ENCODE assay signal across 24 cellular contexts in genomic region chr15:29151111-29151857, GRCh38.
"Had no signal": no experiment of that assay in that cellular context is flagged by ENCODE, and none has a peak within 500 bp of the region (broad histone marks: within the 10 kb centered on the region; RNA-seq: fewer than 3 reads in every experiment).

No MANE protein-coding gene starts in this region.

- H3K4me2 ChIP-seq: neural progenitor cell had no signal

- H3K4me1 ChIP-seq: neural progenitor cell, prostate gland, right atrium auricular region, sigmoid colon, testis, tibial artery had no signal

- H3K4me3 ChIP-seq: mucosa of descending colon, neural progenitor cell, prostate gland, right atrium auricular region, sigmoid colon, testis, tibial artery had no signal

- H3K27ac ChIP-seq: neural progenitor cell, prostate gland, right atrium auricular region, sigmoid colon, testis, tibial artery had no signal

- FAIRE-seq: endometrium, frontal cortex, kidney, urothelium cell line had no signal

- H3K9ac ChIP-seq: neural progenitor cell had no signal

- DNase-seq: cortex of kidney; effector memory CD8-positive, alpha-beta T cell; erythroblast; kidney; mesenchymal stem cell; mucosa of descending colon; naive B cell; nucleus accumbens; sigmoid colon; stimulated activated CD4-positive, alpha-beta T cell treated with anti-CD3 and anti-CD28 coated beads, Interleukin-2, amount 100 ng/mL, for 24 hours; stimulated activated CD4-positive, alpha-beta T cell treated with anti-CD3 and anti-CD28 coated beads, Interleukin-4, amount 100 ng/mL, for 24 hours; stimulated activated naive CD4-positive, alpha-beta T cell treated with Interleukin-2 at 50 U/mL for 16 hours; substantia nigra; testis; tibial artery had no signal

- ATAC-seq: effector memory CD8-positive, alpha-beta T cell; left lobe of liver; mucosa of descending colon; natural killer cell treated with Interleukin-12 subunit alpha and Interleukin-12 subunit beta and Interleukin-15 and Interleukin-18, amount 100 ng/mL, for 72 hours; stimulated activated effector memory CD8-positive, alpha-beta T cell treated with anti-CD3 and anti-CD28 coated beads, Interleukin-12 subunit alpha, Interleukin-12 subunit beta, amount 100 ng/mL, for 72 hours had no signal

- H2AFZ ChIP-seq: neural progenitor cell had no signal

- H3K27me3 ChIP-seq: neural progenitor cell, right atrium auricular region, sigmoid colon, testis, tibial artery had no signal

- H3K36me3 ChIP-seq: neural progenitor cell, prostate gland, right atrium auricular region, sigmoid colon, tibial artery had no signal

- H3K9me3 ChIP-seq: mucosa of descending colon, prostate gland, right atrium auricular region, testis, tibial artery had no signal
